ENCODE assay signal across 8 cellular contexts in genomic region chr10:31926765-31927596, GRCh38. TPM values are rescaled to one million over a fixed set of nuclear protein-coding genes. Genes with fewer than 3 reads are reported as not detected.
DNase-seq lines count a peak whose midpoint lies in the region; ATAC-seq, FAIRE-seq and TF ChIP-seq lines count a peak whose summit lies in the region.

No MANE protein-coding gene starts in this region.

- H3K36me3 Mint-ChIP-seq in stimulated activated naive CD8-positive, alpha-beta T cell treated with anti-CD3 and anti-CD28 coated beads, Interleukin-15, Interleukin-2, amounts not matched to agents 100 ng/mL and 50 ng/mL, for 24 hours (ENCODE audit: low read depth) = no peaks in the 10 kb centered on the region
- H3K36me3 Mint-ChIP-seq in activated naive CD4-positive, alpha-beta T cell treated with anti-CD3 and anti-CD28 coated beads, Interleukin-2, amount 50 U/mL, for 72 hours = no peaks in the 10 kb centered on the region

- H3K4me1 Mint-ChIP-seq in stimulated activated naive CD8-positive, alpha-beta T cell treated with anti-CD3 and anti-CD28 coated beads, Interleukin-15, Interleukin-2, amounts not matched to agents 100 ng/mL and 50 ng/mL, for 24 hours (ENCODE audit: low read depth) = peaks cover 70% of the 10 kb centered on the region

- H3K4me3 Mint-ChIP-seq in stimulated activated naive CD8-positive, alpha-beta T cell treated with anti-CD3 and anti-CD28 coated beads, Interleukin-15, Interleukin-2, amounts not matched to agents 100 ng/mL and 50 ng/mL, for 24 hours = peak overlapping the region; percentile 89

- no peaks in the 10 kb centered on the region for H3K9me3 Mint-ChIP-seq in stimulated activated naive CD8-positive, alpha-beta T cell treated with anti-CD3 and anti-CD28 coated beads, Interleukin-15, Interleukin-2, amounts not matched to agents 100 ng/mL and 50 ng/mL, for 24 hours
- H3K9me3 Mint-ChIP-seq in activated naive CD4-positive, alpha-beta T cell treated with anti-CD3 and anti-CD28 coated beads, Interleukin-2, amount 50 U/mL, for 72 hours = no peaks in the 10 kb centered on the region

- peak; percentile 32 for FAIRE-seq in kidney (lab: Jason Lieb, UNC)

- TF ChIP-seq CTCF in kidney (IDR thresholded peaks at IDR 0.05; ENCODE audit: borderline replicate concordance, extremely low read depth, insufficient read depth) (no peak), testis (IDR thresholded peaks at IDR 0.05) (no peak)

- no peak for ATAC-seq in stimulated activated naive CD8-positive, alpha-beta T cell treated with anti-CD3 and anti-CD28 coated beads, Interleukin-15, Interleukin-2, amounts not matched to agents 100 U/mL and 50 U/mL, for 24 hours
- peak in 1 of 2 donors; percentile 2 for ATAC-seq in activated naive CD4-positive, alpha-beta T cell treated with anti-CD3 and anti-CD28 coated beads, Interleukin-2, amount 50 U/mL, for 72 hours
- ATAC-seq in GM21786 (IDR thresholded peaks at IDR 0.05; ENCODE audit: unreplicated experiment) = no peak
- ATAC-seq in HG03354 (IDR thresholded peaks at IDR 0.05; ENCODE audit: poor library complexity, severe bottlenecking, unreplicated experiment) = no peak

- TF ChIP-seq POLR2A in testis (IDR thresholded peaks at IDR 0.05) = no peak

- H3K36me3 ChIP-seq in kidney (ENCODE audit: control insufficient read depth in 1 of 2, insufficient read depth in 2 of 2, low read length in 2 of 2) (no peaks in the 10 kb centered on the region), testis (ENCODE audit: low read depth, missing control alignments) (no peaks in the 10 kb centered on the region)

- WGBS in testis, 2 donors = 17 to 20% methylated on average over 22 of the region's 22 CpGs

- peak overlapping the region; percentile 63 to 77 for H3K4me3 ChIP-seq in kidney (ENCODE audit: low read length in 2 of 2)
- H3K4me3 ChIP-seq in testis = peak overlapping the region; percentile 93 to 98

- intact Hi-C loops in kidney (cut with DNase I) (no loop called here), testis (cut with DNase I; ENCODE audit: low total_unique reads) (no loop called here)

- H3K4me1 ChIP-seq in kidney (ENCODE audit: control insufficient read depth in 1 of 2, insufficient read depth in 1 of 2, low read depth in 1 of 2, low read length in 2 of 2) = peaks cover 5 to 10% of the 10 kb centered on the region in 2 donors
- peaks cover 20% of the 10 kb centered on the region for H3K4me1 ChIP-seq in testis

- peak overlapping the region; percentile 59 to 61 for H3K9ac ChIP-seq in kidney (ENCODE audit: low read length in 2 of 2)

- H3K27ac ChIP-seq in kidney (ENCODE audit: low read depth in 2 of 2, low read length in 2 of 2) (peak overlapping the region; percentile 79 to 98), testis (peak overlapping the region; percentile 55 to 94)

- no peak for DNase-seq in stimulated activated naive CD8-positive, alpha-beta T cell treated with anti-CD3 and anti-CD28 coated beads, Interleukin-15, Interleukin-2, amounts not matched to agents 100 U/mL and 50 U/mL, for 24 hours
- DNase-seq in activated naive CD4-positive, alpha-beta T cell treated with anti-CD3 and anti-CD28 coated beads, Interleukin-2, amount 50 U/mL, for 72 hours (ENCODE audit: low spot score in 2 of 2) = no peak
- no peak for DNase-seq in kidney
- DNase-seq in testis = peak; percentile 24
- DNase-seq in activated CD4-positive, CD25-positive, alpha-beta regulatory T cell (lab: John Stamatoyannopoulos, UW) = no peak

- H3K9me3 ChIP-seq in kidney (ENCODE audit: control insufficient read depth in 1 of 2, low read length in 2 of 2) (no peaks in the 10 kb centered on the region), testis (no peaks in the 10 kb centered on the region)

- peak overlapping the region; percentile 29 for H3K27ac Mint-ChIP-seq in stimulated activated naive CD8-positive, alpha-beta T cell treated with anti-CD3 and anti-CD28 coated beads, Interleukin-15, Interleukin-2, amounts not matched to agents 100 ng/mL and 50 ng/mL, for 24 hours
- peak overlapping the region; percentile 10 to 90 for H3K27ac Mint-ChIP-seq in activated naive CD4-positive, alpha-beta T cell treated with anti-CD3 and anti-CD28 coated beads, Interleukin-2, amount 50 U/mL, for 72 hours

- H3K27me3 ChIP-seq in testis = no peaks in the 10 kb centered on the region

- no peaks in the 10 kb centered on the region for H3K27me3 Mint-ChIP-seq in stimulated activated naive CD8-positive, alpha-beta T cell treated with anti-CD3 and anti-CD28 coated beads, Interleukin-15, Interleukin-2, amounts not matched to agents 100 ng/mL and 50 ng/mL, for 24 hours

RNA-seq across cellular contexts. Expression of gene ARHGAP12, which starts 1.6 kb away (rescaled TPM):
- total RNA-seq in activated naive CD4-positive, alpha-beta T cell treated with anti-CD3 and anti-CD28 coated beads, Interleukin-2, amount 50 U/mL, for 72 hours = 1 to 10 TPM; 4.8 to 6.4 TPM
- 30.9 TPM for total RNA-seq in kidney
- 15.0 TPM for polyA plus RNA-seq in kidney (ENCODE audit: insufficient read depth, low read depth, low replicate concordance)
- 10 to 100 TPM; 33.1 to 36.1 TPM for total RNA-seq in testis
- 11.7 TPM for polyA plus RNA-seq in testis (ENCODE audit: insufficient read depth, low read depth, low replicate concordance)
